Comparison of ENCODE assay signal across 31 cellular contexts in the genomic region with DNA sequence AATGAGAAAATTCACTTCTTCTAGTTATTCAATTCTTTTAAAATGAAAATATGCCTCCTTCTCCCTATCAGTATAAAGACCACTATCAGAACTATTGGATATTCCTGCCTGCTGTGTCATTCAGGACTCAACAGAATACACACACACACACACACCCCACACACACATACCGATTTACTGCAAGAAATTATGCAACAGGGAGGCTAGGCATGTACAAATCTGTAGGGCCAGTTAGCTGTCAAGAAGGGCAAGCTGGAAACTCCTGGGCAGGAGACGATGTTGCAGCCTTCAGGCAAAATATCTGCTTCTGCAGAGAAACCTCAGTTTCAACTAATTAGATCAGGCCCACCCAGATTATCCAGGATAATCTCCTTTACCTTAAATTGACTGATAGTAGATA. TPM values are rescaled to one million over a fixed set of nuclear protein-coding genes. Genes with fewer than 3 reads are reported as not detected.
"Had no signal": no experiment of that assay in that cellular context is flagged by ENCODE, and none has a peak within 500 bp of the region (broad histone marks: within the 10 kb centered on the region; RNA-seq: fewer than 3 reads in every experiment).

No MANE protein-coding gene starts in this region.

- ATAC-seq: activated CD8-positive, alpha-beta T cell treated with anti-CD3 and anti-CD28 coated beads for 36 hours; activated T-cell treated with anti-CD3 and anti-CD28 coated beads, Interleukin-2, amount 50 U/mL, for 4 hours; activated T-helper 17 cell treated with anti-CD3 and anti-CD28 coated beads, Interleukin-2, amount 50 U/mL, for 72 hours; heart right ventricle; left cardiac atrium; left ventricle myocardium superior; stimulated activated naive B cell treated with anti-CD40 and anti-IgM and Interleukin-4, amounts not matched to agents 10 μg/mL and 1 μg/mL and 100 μg/mL, for 72 hours; upper lobe of right lung; WTC11 had no signal

- H3K27me3 ChIP-seq: cardiac muscle cell, ovary, sigmoid colon, thyroid gland had no signal

- H3K4me1 ChIP-seq: heart right ventricle, sigmoid colon, thyroid gland, upper lobe of right lung had no signal

- H3K9me3 ChIP-seq: heart right ventricle, ovary, sigmoid colon, stomach, thyroid gland, upper lobe of right lung had no signal

- H3K4me3 ChIP-seq: cardiac muscle cell, coronary artery, dorsolateral prefrontal cortex, heart right ventricle, ovary, sigmoid colon, stomach, thyroid gland, upper lobe of right lung had no signal

- H3K36me3 ChIP-seq: cardiac muscle cell, heart right ventricle, ovary, sigmoid colon, stomach, thyroid gland, upper lobe of right lung had no signal

- DNase-seq: activated CD4-positive, alpha-beta T cell treated with anti-CD3 and anti-CD28 coated beads for 1 hour; activated CD4-positive, alpha-beta T cell treated with anti-CD3 and anti-CD28 coated beads, Interleukin-2, amount 50 U/mL, for 1 hour; activated CD8-positive, alpha-beta T cell treated with anti-CD3 and anti-CD28 coated beads for 36 hours; activated gamma-delta T cell treated with Interleukin-2 at 50 U/mL for 16 hours; activated T-cell treated with anti-CD3 and anti-CD28 coated beads, Interleukin-2, amount 50 U/mL, for 4 hours; anterior cingulate cortex; cerebellar nuclear complex; dorsolateral prefrontal cortex; effector memory CD4-positive, alpha-beta T cell; foreskin melanocyte; heart right ventricle; left cardiac atrium; left ventricle myocardium superior; naive B cell; ovary; retina; sigmoid colon; stimulated activated CD4-positive, alpha-beta T cell treated with anti-CD3 and anti-CD28 coated beads, Interleukin-15, amount 100 ng/mL, for 24 hours; stimulated activated CD4-positive, alpha-beta T cell treated with anti-CD3 and anti-CD28 coated beads, Interleukin-2, amount 100 ng/mL, for 24 hours; stimulated activated naive B cell treated with anti-CD40 and anti-IgM and Interleukin-4, amounts not matched to agents 10 μg/mL and 1 μg/mL and 100 μg/mL, for 72 hours; stomach; SW 1271; T1000; thyroid gland; upper lobe of right lung had no signal

- H3K27ac ChIP-seq: cardiac muscle cell, coronary artery, dorsolateral prefrontal cortex, heart right ventricle, ovary, sigmoid colon, stomach, thyroid gland, upper lobe of right lung had no signal

RNA-seq across cellular contexts. Expression of a gene that starts 13.9 kb away (rescaled TPM):
- total RNA-seq: activated CD8-positive, alpha-beta T cell treated with anti-CD3 and anti-CD28 coated beads for 36 hours; activated T-cell treated with anti-CD3 and anti-CD28 coated beads, Interleukin-2, amount 50 U/mL, for 4 hours; activated T-helper 17 cell treated with anti-CD3 and anti-CD28 coated beads, Interleukin-2, amount 50 U/mL, for 72 hours; glomerular endothelial cell; lung microvascular endothelial cell had no signal
